ENCODE assay signal across 7 cellular contexts in genomic region chr5:31186672-31187267, GRCh38. TPM values are rescaled to one million over a fixed set of nuclear protein-coding genes. Genes with fewer than 3 reads are reported as not detected.
A peak's percentile ranks its signal among the peaks of the same experiment; 100 is the strongest.
DNase-seq lines count a peak whose midpoint lies in the region; ATAC-seq and TF ChIP-seq lines count a peak whose summit lies in the region.

No MANE protein-coding gene starts in this region.

- TF ChIP-seq CTCF in GM10266 (IDR thresholded peaks at IDR 0.05; ENCODE audit: control insufficient read depth, insufficient read depth, low read depth, missing control alignments) (peak; percentile 58), fibroblast of villous mesenchyme (IDR thresholded peaks at IDR 0.05; ENCODE audit: insufficient read depth, low read depth, low read length) (peak; percentile 74)

- no peak overlapping the region for H3K4me3 ChIP-seq in Jurkat, Clone E6-1 (ENCODE audit: low read length)
- H3K4me3 ChIP-seq in fibroblast of villous mesenchyme (ENCODE audit: low read depth, low read length) = no peak overlapping the region

- intact Hi-C loops in sciatic nerve (cut with DNase I) = no loop called here

- DNase-seq in GM10266 (ENCODE audit: extremely low spot score) (no peak), SHP77 (lab: John Stamatoyannopoulos, UW) (peak; percentile 57 to 72), fibroblast of villous mesenchyme (ENCODE audit: low read depth) (peak; percentile 27), superior temporal gyrus (ENCODE audit: extremely low spot score) (peak; percentile 81), sciatic nerve (ENCODE audit: low spot score) (no peak)
- DNase-seq in Jurkat, Clone E6-1 (ENCODE audit: low read depth, low spot score) = peak; percentile 32

- no peak for ATAC-seq in sciatic nerve
- no peak for ATAC-seq in HG03108 (IDR thresholded peaks at IDR 0.05; ENCODE audit: unreplicated experiment)

RNA-seq across cellular contexts. Expression of gene CDH6, which starts 6.7 kb away (rescaled TPM):
- not detected for polyA plus RNA-seq in Jurkat, Clone E6-1 (2012; ENCODE audit: insufficient read depth, insufficient read length)
- total RNA-seq in fibroblast of villous mesenchyme (3.9 and 4.3 TPM in 2 replicates), sciatic nerve (24.5 TPM)

Comparison
In these comparisons a context has a peak if more than half of its experiments do, and no peak if none do; other contexts are left out.
1. DNase-seq: peak in Jurkat, Clone E6-1 (single experiment), SHP77 (2 of 2), fibroblast of villous mesenchyme (single experiment) and superior temporal gyrus (single experiment); none in GM10266 (single experiment) and sciatic nerve (single experiment).